2 cellular contexts compared by ENCODE assay signal in the genomic region with DNA sequence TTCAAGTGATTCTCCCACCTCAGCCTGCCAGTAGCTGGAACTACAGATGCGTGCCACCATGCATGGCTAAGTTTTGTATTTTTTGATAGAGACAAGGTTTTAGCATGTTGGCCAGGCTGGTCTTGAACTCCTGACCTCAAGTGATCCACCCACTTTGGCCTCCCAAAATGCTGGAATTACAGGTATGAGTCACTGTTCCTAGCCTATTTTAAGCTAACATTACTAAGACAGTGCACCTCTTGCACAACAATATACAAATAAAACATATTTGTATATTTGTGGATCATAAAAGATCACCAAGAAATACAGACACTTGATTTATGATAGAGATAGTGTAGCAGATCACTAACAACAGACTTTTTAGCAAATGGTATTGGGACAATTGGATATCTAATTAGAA.
TF ChIP-seq lines count a peak whose summit lies in the region.

No MANE protein-coding gene starts in this region.

TF ChIP-seq in liver, 16 proteins besides CTCF, POLR2A, EP300 and RAD21 (continued from another document):
- TF ChIP-seq REST (IDR thresholded peaks at IDR 0.05), result no peak
- no peak for TF ChIP-seq RXRA (IDR thresholded peaks at IDR 0.05)
- TF ChIP-seq, protein P1, sequence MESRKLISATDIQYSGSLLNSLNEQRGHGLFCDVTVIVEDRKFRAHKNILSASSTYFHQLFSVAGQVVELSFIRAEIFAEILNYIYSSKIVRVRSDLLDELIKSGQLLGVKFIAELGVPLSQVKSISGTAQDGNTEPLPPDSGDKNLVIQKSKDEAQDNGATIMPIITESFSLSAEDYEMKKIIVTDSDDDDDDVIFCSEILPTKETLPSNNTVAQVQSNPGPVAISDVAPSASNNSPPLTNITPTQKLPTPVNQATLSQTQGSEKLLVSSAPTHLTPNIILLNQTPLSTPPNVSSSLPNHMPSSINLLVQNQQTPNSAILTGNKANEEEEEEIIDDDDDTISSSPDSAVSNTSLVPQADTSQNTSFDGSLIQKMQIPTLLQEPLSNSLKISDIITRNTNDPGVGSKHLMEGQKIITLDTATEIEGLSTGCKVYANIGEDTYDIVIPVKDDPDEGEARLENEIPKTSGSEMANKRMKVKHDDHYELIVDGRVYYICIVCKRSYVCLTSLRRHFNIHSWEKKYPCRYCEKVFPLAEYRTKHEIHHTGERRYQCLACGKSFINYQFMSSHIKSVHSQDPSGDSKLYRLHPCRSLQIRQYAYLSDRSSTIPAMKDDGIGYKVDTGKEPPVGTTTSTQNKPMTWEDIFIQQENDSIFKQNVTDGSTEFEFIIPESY (IDR thresholded peaks at IDR 0.05), result no peak

TF ChIP-seq in HepG2, 621 proteins besides CTCF, POLR2A, EP300 and RAD21 (continued from another document):
- TF ChIP-seq THAP9 (CRISPR knock-in tag; IDR thresholded peaks at IDR 0.05; ENCODE audit: borderline replicate concordance) (no peak), RXRA (CRISPR knock-in tag; IDR thresholded peaks at IDR 0.05) (no peak), FOXA3 (CRISPR knock-in tag; IDR thresholded peaks at IDR 0.05) (no peak), UBTF (CRISPR knock-in tag; IDR thresholded peaks at IDR 0.05) (no peak)
- TF ChIP-seq, protein P2, sequence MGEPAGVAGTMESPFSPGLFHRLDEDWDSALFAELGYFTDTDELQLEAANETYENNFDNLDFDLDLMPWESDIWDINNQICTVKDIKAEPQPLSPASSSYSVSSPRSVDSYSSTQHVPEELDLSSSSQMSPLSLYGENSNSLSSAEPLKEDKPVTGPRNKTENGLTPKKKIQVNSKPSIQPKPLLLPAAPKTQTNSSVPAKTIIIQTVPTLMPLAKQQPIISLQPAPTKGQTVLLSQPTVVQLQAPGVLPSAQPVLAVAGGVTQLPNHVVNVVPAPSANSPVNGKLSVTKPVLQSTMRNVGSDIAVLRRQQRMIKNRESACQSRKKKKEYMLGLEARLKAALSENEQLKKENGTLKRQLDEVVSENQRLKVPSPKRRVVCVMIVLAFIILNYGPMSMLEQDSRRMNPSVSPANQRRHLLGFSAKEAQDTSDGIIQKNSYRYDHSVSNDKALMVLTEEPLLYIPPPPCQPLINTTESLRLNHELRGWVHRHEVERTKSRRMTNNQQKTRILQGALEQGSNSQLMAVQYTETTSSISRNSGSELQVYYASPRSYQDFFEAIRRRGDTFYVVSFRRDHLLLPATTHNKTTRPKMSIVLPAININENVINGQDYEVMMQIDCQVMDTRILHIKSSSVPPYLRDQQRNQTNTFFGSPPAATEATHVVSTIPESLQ (CRISPR knock-in tag; conservative IDR thresholded peaks at IDR 0.05), result no peak
- TF ChIP-seq, protein P3, sequence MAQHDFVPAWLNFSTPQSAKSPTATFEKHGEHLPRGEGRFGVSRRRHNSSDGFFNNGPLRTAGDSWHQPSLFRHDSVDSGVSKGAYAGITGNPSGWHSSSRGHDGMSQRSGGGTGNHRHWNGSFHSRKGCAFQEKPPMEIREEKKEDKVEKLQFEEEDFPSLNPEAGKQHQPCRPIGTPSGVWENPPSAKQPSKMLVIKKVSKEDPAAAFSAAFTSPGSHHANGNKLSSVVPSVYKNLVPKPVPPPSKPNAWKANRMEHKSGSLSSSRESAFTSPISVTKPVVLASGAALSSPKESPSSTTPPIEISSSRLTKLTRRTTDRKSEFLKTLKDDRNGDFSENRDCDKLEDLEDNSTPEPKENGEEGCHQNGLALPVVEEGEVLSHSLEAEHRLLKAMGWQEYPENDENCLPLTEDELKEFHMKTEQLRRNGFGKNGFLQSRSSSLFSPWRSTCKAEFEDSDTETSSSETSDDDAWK (CRISPR knock-in tag; IDR thresholded peaks at IDR 0.05), result no peak
TF ChIP-seq in HepG2: peak in this region for 0.
